Comparison of ENCODE assay signal across 26 cellular contexts in genomic region chr14:101586531-101587402, GRCh38. TPM values are rescaled to one million over a fixed set of nuclear protein-coding genes. Genes with fewer than 3 reads are reported as not detected.
"Had no signal": no experiment of that assay in that cellular context is flagged by ENCODE, and none has a peak within 500 bp of the region (broad histone marks: within the 10 kb centered on the region; RNA-seq: fewer than 3 reads in every experiment).

No MANE protein-coding gene starts in this region.

- H3K9me3 ChIP-seq: esophagus squamous epithelium, gastroesophageal sphincter, heart left ventricle, left lung, neutrophil, right lobe of liver, vagina had no signal

- H3K27ac ChIP-seq: esophagus squamous epithelium, gastroesophageal sphincter, heart left ventricle, left lung, neutrophil, parathyroid adenoma, right lobe of liver, skin epidermis, tibial nerve, vagina had no signal

- H2AFZ ChIP-seq: parathyroid adenoma had no signal

- H3K4me3 ChIP-seq: esophagus squamous epithelium, gastroesophageal sphincter, heart left ventricle, left lung, right lobe of liver, skin epidermis, tibial nerve, vagina had no signal

- H3K27me3 Mint-ChIP-seq: stimulated activated naive CD8-positive, alpha-beta T cell treated with anti-CD3 and anti-CD28 coated beads, Interleukin-15, amount 100 ng/mL, for 72 hours had no signal

- H3K4me1 ChIP-seq: esophagus squamous epithelium, gastroesophageal sphincter, heart left ventricle, left lung, parathyroid adenoma, right lobe of liver, vagina had no signal

- H3K27ac Mint-ChIP-seq: activated naive CD4-positive, alpha-beta T cell treated with anti-CD3 and anti-CD28 coated beads, Interleukin-2, amount 50 U/mL, for 72 hours; activated T-helper 1 cell treated with anti-CD3 and anti-CD28 coated beads, Interleukin-12 subunit alpha, Interleukin-12 subunit beta, Interleukin-2, Interleukin-4 antibody, amounts not matched to agents 30 ng/mL and 10 ng/mL and 1 ng/mL, durations not matched to agents 14 hours and 24 hours and 36 hours; mesothelial cell of epicardium; naive thymus-derived CD8-positive, alpha-beta T cell; stimulated activated effector memory CD8-positive, alpha-beta T cell treated with anti-CD3 and anti-CD28 coated beads, Interleukin-12 subunit alpha, Interleukin-12 subunit beta, amount 100 ng/mL, for 72 hours; stimulated activated naive CD8-positive, alpha-beta T cell treated with anti-CD3 and anti-CD28 coated beads, Interleukin-15, amount 100 ng/mL, for 72 hours; WTC11 had no signal

- H3K79me2 ChIP-seq: parathyroid adenoma had no signal

- H3K27me3 ChIP-seq: neutrophil, right lobe of liver, tibial nerve, vagina had no signal

- ATAC-seq: activated naive CD4-positive, alpha-beta T cell treated with anti-CD3 and anti-CD28 coated beads, Interleukin-2, amount 50 U/mL, for 72 hours; gastroesophageal sphincter; heart left ventricle; left lung; naive thymus-derived CD8-positive, alpha-beta T cell; right lobe of liver; stimulated activated effector memory CD8-positive, alpha-beta T cell treated with anti-CD3 and anti-CD28 coated beads, Interleukin-12 subunit alpha, Interleukin-12 subunit beta, amount 100 ng/mL, for 72 hours; stimulated activated naive CD8-positive, alpha-beta T cell treated with anti-CD3 and anti-CD28 coated beads, Interleukin-15, amount 100 ng/mL, for 72 hours; WTC11 had no signal

- H3K36me3 Mint-ChIP-seq: activated naive CD4-positive, alpha-beta T cell treated with anti-CD3 and anti-CD28 coated beads, Interleukin-2, amount 50 U/mL, for 72 hours; brain; mesothelial cell of epicardium; naive thymus-derived CD8-positive, alpha-beta T cell; stimulated activated effector memory CD8-positive, alpha-beta T cell treated with anti-CD3 and anti-CD28 coated beads, Interleukin-12 subunit alpha, Interleukin-12 subunit beta, amount 100 ng/mL, for 72 hours; WTC11 had no signal

- H3K9me3 Mint-ChIP-seq: activated naive CD4-positive, alpha-beta T cell treated with anti-CD3 and anti-CD28 coated beads, Interleukin-2, amount 50 U/mL, for 72 hours; activated T-helper 1 cell treated with anti-CD3 and anti-CD28 coated beads, Interleukin-12 subunit alpha, Interleukin-12 subunit beta, Interleukin-2, Interleukin-4 antibody, amounts not matched to agents 30 ng/mL and 10 ng/mL and 1 ng/mL, durations not matched to agents 14 hours and 24 hours and 36 hours; mesothelial cell of epicardium; naive thymus-derived CD8-positive, alpha-beta T cell; stimulated activated effector memory CD8-positive, alpha-beta T cell treated with anti-CD3 and anti-CD28 coated beads, Interleukin-12 subunit alpha, Interleukin-12 subunit beta, amount 100 ng/mL, for 72 hours; stimulated activated naive CD8-positive, alpha-beta T cell treated with anti-CD3 and anti-CD28 coated beads, Interleukin-15, amount 100 ng/mL, for 72 hours; WTC11 had no signal

- H3K9ac ChIP-seq: parathyroid adenoma had no signal

- DNase-seq: aorta; central memory CD4-positive, alpha-beta T cell; esophagus squamous epithelium; heart left ventricle; kidney glomerular epithelial cell; left lung; stimulated activated CD4-positive, alpha-beta T cell treated with anti-CD3 and anti-CD28 coated beads, Interleukin-2, amount 100 ng/mL, for 24 hours; stimulated activated naive CD8-positive, alpha-beta T cell treated with anti-CD3 and anti-CD28 coated beads, Interleukin-15, amount 100 ng/mL, for 72 hours; T-helper 9 cell had no signal

- H3K4me3 Mint-ChIP-seq: activated T-helper 1 cell treated with anti-CD3 and anti-CD28 coated beads, Interleukin-12 subunit alpha, Interleukin-12 subunit beta, Interleukin-2, Interleukin-4 antibody, amounts not matched to agents 30 ng/mL and 10 ng/mL and 1 ng/mL, durations not matched to agents 14 hours and 24 hours and 36 hours; brain; mesothelial cell of epicardium; stimulated activated effector memory CD8-positive, alpha-beta T cell treated with anti-CD3 and anti-CD28 coated beads, Interleukin-12 subunit alpha, Interleukin-12 subunit beta, amount 100 ng/mL, for 72 hours; stimulated activated naive CD8-positive, alpha-beta T cell treated with anti-CD3 and anti-CD28 coated beads, Interleukin-15, amount 100 ng/mL, for 72 hours; WTC11 had no signal

- FAIRE-seq: colon had no signal

- H3K4me1 Mint-ChIP-seq: stimulated activated effector memory CD8-positive, alpha-beta T cell treated with anti-CD3 and anti-CD28 coated beads, Interleukin-12 subunit alpha, Interleukin-12 subunit beta, amount 100 ng/mL, for 72 hours; stimulated activated naive CD8-positive, alpha-beta T cell treated with anti-CD3 and anti-CD28 coated beads, Interleukin-15, amount 100 ng/mL, for 72 hours; WTC11 had no signal

- H3K36me3 ChIP-seq: esophagus squamous epithelium, gastroesophageal sphincter, heart left ventricle, left lung, neutrophil, right lobe of liver, tibial nerve, vagina had no signal

RNA-seq across cellular contexts. Expression of gene DIO3, which starts 25.5 kb away (rescaled TPM):
- total RNA-seq: activated naive CD4-positive, alpha-beta T cell treated with anti-CD3 and anti-CD28 coated beads, Interleukin-2, amount 50 U/mL, for 72 hours; activated T-helper 1 cell treated with anti-CD3 and anti-CD28 coated beads, Interleukin-12 subunit alpha, Interleukin-12 subunit beta, Interleukin-2, Interleukin-4 antibody, amounts not matched to agents 30 ng/mL and 10 ng/mL and 1 ng/mL, durations not matched to agents 14 hours and 24 hours and 36 hours; lung microvascular endothelial cell; naive thymus-derived CD8-positive, alpha-beta T cell; T-helper 1 cell treated with Interleukin-12 subunit alpha and Interleukin-12 subunit beta and Interleukin-4 antibody, amounts not matched to agents 30 ng/mL and 1 ng/mL, for 36 hours had no signal
- polyA plus RNA-seq: naive thymus-derived CD8-positive, alpha-beta T cell had no signal
